10 cellular contexts compared by ENCODE assay signal in genomic region chr19:12784871-12785430, GRCh38. TPM values are rescaled to one million over a fixed set of nuclear protein-coding genes. Genes with fewer than 3 reads are reported as not detected.
A peak's percentile ranks its signal among the peaks of the same experiment; 100 is the strongest.
DNase-seq lines count a peak whose midpoint lies in the region; ATAC-seq and TF ChIP-seq lines count a peak whose summit lies in the region.
"Had no signal": no experiment of that assay in that cellular context is flagged by ENCODE, and none has a peak within 500 bp of the region (broad histone marks: within the 10 kb centered on the region; RNA-seq: fewer than 3 reads in every experiment).

No MANE protein-coding gene starts in this region.

- H3K27ac ChIP-seq in left ventricle myocardium inferior (replicated peaks) (peak overlapping the region; percentile 96), ascending aorta (peak overlapping the region; percentile 95 to 96), uterus (peak overlapping the region; percentile 98 to 100)

- peaks cover 81% of the 10 kb centered on the region for H3K4me1 ChIP-seq in left ventricle myocardium inferior
- H3K4me1 ChIP-seq in ascending aorta = peaks cover 51 to 71% of the 10 kb centered on the region in 2 donors
- peaks cover 0 to 18% of the 10 kb centered on the region in 2 donors for H3K4me1 ChIP-seq in uterus

- H3K27me3 ChIP-seq in left ventricle myocardium inferior (ENCODE audit: low read depth) (no peaks in the 10 kb centered on the region), ascending aorta (no peaks in the 10 kb centered on the region), uterus (no peaks in the 10 kb centered on the region)

- H3K36me3 ChIP-seq in left ventricle myocardium inferior (no peaks in the 10 kb centered on the region), ascending aorta (no peaks in the 10 kb centered on the region), uterus (no peaks in the 10 kb centered on the region)

- no peaks in the 10 kb centered on the region for H3K9me3 ChIP-seq in left ventricle myocardium inferior (replicated peaks)
- H3K9me3 ChIP-seq in ascending aorta = no peaks in the 10 kb centered on the region
- H3K9me3 ChIP-seq in uterus = no peaks in the 10 kb centered on the region

- TF ChIP-seq CTCF in left ventricle myocardium inferior (IDR thresholded peaks at IDR 0.05; ENCODE audit: borderline replicate concordance) (no peak), ascending aorta (IDR thresholded peaks at IDR 0.05) (no peak), uterus (IDR thresholded peaks at IDR 0.05) (no peak)

- H3K4me3 ChIP-seq in left ventricle myocardium inferior = no peak overlapping the region
- peak overlapping the region in 1 of 2 donors; percentile 30 for H3K4me3 ChIP-seq in ascending aorta
- H3K4me3 ChIP-seq in uterus = no peak overlapping the region

- no peak for DNase-seq in left ventricle myocardium inferior
- DNase-seq in Right ventricle myocardium inferior (ENCODE audit: missing footprints) = no peak
- DNase-seq in ascending aorta (ENCODE audit: low spot score in 2 of 2) = peak in 1 of 2 donors; percentile 77
- peak; percentile 24 to 45 for DNase-seq in lung microvascular endothelial cell (ENCODE audit: low read depth in 2 of 2)
- no peak for DNase-seq in uterus
- DNase-seq in KG1 (lab: John Stamatoyannopoulos, UW) = no peak
- DNase-seq in occipital lobe (lab: John Stamatoyannopoulos, UW) = no peak
- DNase-seq: DMS79 treated with DMSO at 0.1 percent for 48 hours had no signal

- TF ChIP-seq POLR2A in uterus (IDR thresholded peaks at IDR 0.05) = no peak

- ATAC-seq in Right ventricle myocardium inferior = no peak
- ATAC-seq in GM18519 (IDR thresholded peaks at IDR 0.05; ENCODE audit: low FRiP score, unreplicated experiment) = no peak

- intact Hi-C loops in left ventricle myocardium inferior (cut with micrococcal nuclease) = no loop called here
- intact Hi-C loops in Right ventricle myocardium inferior (cut with DNase I) = no loop called here
- intact Hi-C loops in ascending aorta (cut with DNase I) = loop anchor here (10.0 kb wide), 1 partner anchor 1250 kb away; the partner anchor contains the start of gene CNN1
- intact Hi-C loops in uterus (cut with DNase I; ENCODE audit: low total_unique reads) = no loop called here

RNA-seq across cellular contexts. Expression of gene JUNB, which starts 6.3 kb away (rescaled TPM):
- 26.7 TPM for total RNA-seq in left ventricle myocardium inferior
- 25.0 TPM for total RNA-seq in Right ventricle myocardium inferior
- total RNA-seq in ascending aorta = 3,581 TPM
- total RNA-seq in lung microvascular endothelial cell = 59.3 and 124 TPM in 2 replicates
- total RNA-seq in uterus = 100 to 1,000 TPM in 1 of 4 donors, 10 to 100 TPM in 3; 47.4 to 417 (median 81.5) TPM
- 22.6 TPM for total RNA-seq in occipital lobe

RNA-seq across cellular contexts. Expression of gene HOOK2, which starts 9.6 kb away (rescaled TPM):
- total RNA-seq in left ventricle myocardium inferior = 66.3 TPM
- total RNA-seq in Right ventricle myocardium inferior = 51.6 TPM
- 58.5 TPM for total RNA-seq in ascending aorta
- total RNA-seq in lung microvascular endothelial cell = 5.4 and 9.3 TPM in 2 replicates
- 10 to 100 TPM in 2 of 4 donors, 1 to 10 TPM in 1, under 1 TPM in 1; 0.59 to 37.5 (median 14.0) TPM for total RNA-seq in uterus
- 20.3 TPM for total RNA-seq in occipital lobe

RNA-seq across cellular contexts. Expression of gene PRDX2, which starts 16.6 kb away (rescaled TPM):
- total RNA-seq in left ventricle myocardium inferior (700 TPM), Right ventricle myocardium inferior (692 TPM), ascending aorta (259 TPM), lung microvascular endothelial cell (185 and 189 TPM in 2 replicates), uterus (100 to 1,000 TPM; 148 to 178 (median 163) TPM), occipital lobe (174 TPM)

RNA-seq across cellular contexts. Expression of gene THSD8, which starts 16.9 kb away (rescaled TPM):
- total RNA-seq in left ventricle myocardium inferior = 2.7 TPM
- total RNA-seq in Right ventricle myocardium inferior = 1.7 TPM
- total RNA-seq in ascending aorta = not detected
- 0.20 TPM in 1 of 2 replicates, not detected in the other for total RNA-seq in lung microvascular endothelial cell
- total RNA-seq in uterus = 1 to 10 TPM in 1 of 4 donors, not detected in 3; 4.1 TPM
- total RNA-seq in occipital lobe = 0.62 TPM
- total RNA-seq: H4 had no signal

RNA-seq across cellular contexts. Expression of gene RNASEH2A, which starts 21.4 kb away (rescaled TPM):
- total RNA-seq in left ventricle myocardium inferior = 2.5 TPM
- 6.3 TPM for total RNA-seq in Right ventricle myocardium inferior
- total RNA-seq in ascending aorta = 3.4 TPM
- total RNA-seq in lung microvascular endothelial cell = 7.1 and 9.8 TPM in 2 replicates
- 10 to 100 TPM in 1 of 4 donors, 1 to 10 TPM in 3; 2.3 to 18.9 (median 3.1) TPM for total RNA-seq in uterus
- 15.8 TPM for total RNA-seq in occipital lobe

Comparison
In these comparisons a context has a peak if more than half of its experiments do, and no peak if none do; other contexts are left out.
1. DNase-seq: peak in lung microvascular endothelial cell (2 of 2); none in left ventricle myocardium inferior (single experiment), Right ventricle myocardium inferior (single experiment), uterus (0 of 2), KG1 (single experiment) and occipital lobe (single experiment).
2. Peak in every context shown above with its lines, with median percentiles within 50 percentile points of each other: H3K27ac ChIP-seq.